1 cellular context compared by ENCODE assay signal in the genomic region with DNA sequence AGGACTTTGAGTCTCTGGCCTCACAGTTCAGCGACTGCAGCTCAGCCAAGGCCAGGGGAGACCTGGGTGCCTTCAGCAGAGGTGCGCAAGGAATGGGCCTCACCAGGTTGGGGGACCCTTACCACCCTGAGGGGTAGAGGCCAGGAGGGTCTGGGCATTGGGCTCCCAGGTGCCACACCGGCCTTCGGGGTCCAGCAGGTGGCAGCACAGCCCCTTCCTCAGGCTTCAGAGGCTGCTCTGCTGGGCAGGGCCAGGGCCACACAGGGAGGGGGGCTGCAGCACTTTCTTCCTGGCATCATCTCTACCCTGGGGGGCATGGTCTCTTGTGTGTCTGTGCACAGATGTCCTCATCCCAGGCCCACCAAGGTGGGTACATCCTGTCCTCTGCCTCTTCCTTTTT.
TF ChIP-seq lines count a peak whose summit lies in the region.

No MANE protein-coding gene starts in this region.

TF ChIP-seq in HepG2, 621 proteins besides CTCF, POLR2A, EP300 and RAD21:
- peak; percentile 31; the same call in 1 of the 2 replicates for TF ChIP-seq ZFP91 (CRISPR knock-in tag; IDR thresholded peaks at IDR 0.05; ENCODE audit: borderline replicate concordance)
- TF ChIP-seq TBX2 (CRISPR knock-in tag; IDR thresholded peaks at IDR 0.05; ENCODE audit: borderline replicate concordance), result peak; percentile 20; the same call in 1 of the 2 replicates
- TF ChIP-seq ZZZ3 (CRISPR knock-in tag; IDR thresholded peaks at IDR 0.05; ENCODE audit: borderline replicate concordance), result no peak
- TF ChIP-seq JDP2 (CRISPR knock-in tag; IDR thresholded peaks at IDR 0.05; ENCODE audit: borderline replicate concordance), result no peak
- TF ChIP-seq XRCC5 (optimal IDR thresholded peaks at IDR 0.05; ENCODE audit: low read length), result peak; percentile 57
- TF ChIP-seq KLF6 (CRISPR knock-in tag; IDR thresholded peaks at IDR 0.05), result no peak
- TF ChIP-seq THAP11 (CRISPR knock-in tag; IDR thresholded peaks at IDR 0.05), result 0 out of 2 replicates have a peak, but pooled peaks have one; percentile 12
- TF ChIP-seq HNRNPL (IDR thresholded peaks at IDR 0.05; ENCODE audit: low read depth, low read length), result peak; percentile 75
- TF ChIP-seq ZNF687 (CRISPR knock-in tag; IDR thresholded peaks at IDR 0.05), result peak; percentile 29; the same call in 1 of the 2 replicates
- TF ChIP-seq STAG1 (CRISPR knock-in tag; IDR thresholded peaks at IDR 0.05), result peak; percentile 72
- no peak for TF ChIP-seq ELF1 (CRISPR knock-in tag; IDR thresholded peaks at IDR 0.05)
- no peak for TF ChIP-seq ZNF746 (CRISPR knock-in tag; IDR thresholded peaks at IDR 0.05)
